ENCODE assay signal across 10 cellular contexts in genomic region chr17:8138366-8138671, GRCh38. TPM values are rescaled to one million over a fixed set of nuclear protein-coding genes. Genes with fewer than 3 reads are reported as not detected.
DNase-seq lines count a peak whose midpoint lies in the region; ATAC-seq, FAIRE-seq and TF ChIP-seq lines count a peak whose summit lies in the region.
"Had no signal": no experiment of that assay in that cellular context is flagged by ENCODE, and none has a peak within 500 bp of the region (broad histone marks: within the 10 kb centered on the region; RNA-seq: fewer than 3 reads in every experiment).

No MANE protein-coding gene starts in this region.

- peaks cover 0 to 5% of the 10 kb centered on the region in 2 donors for H3K27me3 Mint-ChIP-seq in CD8-positive, alpha-beta memory T cell
- no peaks in the 10 kb centered on the region for H3K27me3 Mint-ChIP-seq in activated T-cell treated with anti-CD3 and anti-CD28 coated beads, Interleukin-2, amount 50 U/mL, for 24 hours

- peak overlapping the region; percentile 49; the same call in 1 of the 2 replicates for H2AFZ ChIP-seq in KMS-11 (ENCODE audit: low read depth)

- H3K4me3 Mint-ChIP-seq in CD8-positive, alpha-beta memory T cell, result no peak overlapping the region
- no peak overlapping the region for H3K4me3 Mint-ChIP-seq in activated T-cell treated with anti-CD3 and anti-CD28 coated beads, Interleukin-2, amount 50 U/mL, for 24 hours
- H3K4me3 Mint-ChIP-seq: activated naive CD8-positive, alpha-beta T cell treated with anti-CD3 and anti-CD28 coated beads, Interleukin-2, amount 10 ng/mL, durations not matched to agents 7 days and 5 days had no signal

- peaks cover 22% of the 10 kb centered on the region for H3K4me1 ChIP-seq in CD8-positive, alpha-beta memory T cell (ENCODE audit: insufficient read depth, low read length)
- H3K4me1 ChIP-seq in KMS-11 (ENCODE audit: low read depth, poor library complexity, severe bottlenecking), result no peaks in the 10 kb centered on the region
- H3K4me1 ChIP-seq in pancreas, result peaks cover 4 to 6% (median 5%) of the 10 kb centered on the region in 3 donors

- no peak for TF ChIP-seq CTCF in KMS-11 (conservative IDR thresholded peaks at IDR 0.05; ENCODE audit: low read depth, low read length)
- TF ChIP-seq CTCF in epithelial cell of esophagus (IDR thresholded peaks at IDR 0.05; ENCODE audit: insufficient read depth, low read depth, low read length, missing control alignments), result no peak
- no peak for TF ChIP-seq CTCF in pancreas (IDR thresholded peaks at IDR 0.05)

- no peak overlapping the region for H3K9ac ChIP-seq in KMS-11

- peak overlapping the region; percentile 97 for H3K4me3 ChIP-seq in CD8-positive, alpha-beta memory T cell (ENCODE audit: low read length)
- H3K4me3 ChIP-seq in KMS-11 (IDR thresholded peaks at IDR 0.05; ENCODE audit: insufficient read depth, low read depth, low read length), result no peak overlapping the region
- H3K4me3 ChIP-seq in epithelial cell of esophagus (ENCODE audit: low read length), result peak overlapping the region; percentile 39
- peak overlapping the region in 1 of 4 donors; percentile 25 for H3K4me3 ChIP-seq in pancreas

- H3K4me2 ChIP-seq in KMS-11, result peak overlapping the region; percentile 25; the same call in 1 of the 2 replicates

- CTCF ChIA-PET in CD8-positive, alpha-beta memory T cell (lab: Charles Lee), result interaction anchor here (0.6 to 8.2 kb wide), 22 partner anchors 10 to 164 kb away, joined by 3 to 108 read pairs (median 6); partner anchors contain the start of genes ALOXE3, HES7, PER1 and PFAS

- POLR2A ChIA-PET in CD8-positive, alpha-beta memory T cell (lab: Charles Lee), result interaction anchor here (0.8 to 3.3 kb wide), 19 partner anchors 11 to 157 kb away, joined by 3 to 31 read pairs (median 6); partner anchors contain the start of genes BORCS6, CTC1, HES7 and PER1

- no peaks in the 10 kb centered on the region for H4K20me1 ChIP-seq in KMS-11 (ENCODE audit: insufficient read depth)

- H3K79me2 ChIP-seq in KMS-11 (ENCODE audit: insufficient read depth, low read depth), result no peaks in the 10 kb centered on the region

- 3 to 4% methylated on average over 7 of the region's 7 CpGs for WGBS in pancreas, 2 donors

- intact Hi-C loops in pancreas (cut with DNase I), result no loop called here

- no peak for DNase-seq in CD8-positive, alpha-beta memory T cell
- DNase-seq in epithelial cell of esophagus (ENCODE audit: low read depth) (no peak), pancreas (no peak), iPS-NIHi7 (ENCODE audit: extremely low spot score) (no peak), NCI-H748 (lab: John Stamatoyannopoulos, UW; ENCODE audit: unreplicated experiment) (no peak)
- DNase-seq in activated T-cell treated with anti-CD3 and anti-CD28 coated beads, Interleukin-2, amount 50 U/mL, for 24 hours, result no peak

- H3K27me3 ChIP-seq in CD8-positive, alpha-beta memory T cell (ENCODE audit: insufficient read depth, low read length, poor library complexity, severe bottlenecking), result no peaks in the 10 kb centered on the region
- H3K27me3 ChIP-seq in KMS-11 (ENCODE audit: insufficient read depth, low read depth) (no peaks in the 10 kb centered on the region), pancreas (no peaks in the 10 kb centered on the region)

- peaks cover 0 to 2% (median 0%) of the 10 kb centered on the region in 5 donors for H3K9me3 Mint-ChIP-seq in CD8-positive, alpha-beta memory T cell
- no peaks in the 10 kb centered on the region for H3K9me3 Mint-ChIP-seq in activated T-cell treated with anti-CD3 and anti-CD28 coated beads, Interleukin-2, amount 50 U/mL, for 24 hours
- H3K9me3 Mint-ChIP-seq: activated naive CD8-positive, alpha-beta T cell treated with anti-CD3 and anti-CD28 coated beads, Interleukin-2, amount 10 ng/mL, durations not matched to agents 7 days and 5 days had no signal

- H3K4me1 Mint-ChIP-seq in CD8-positive, alpha-beta memory T cell, result peaks cover 0 to 2% (median 0%) of the 10 kb centered on the region in 3 donors
- no peaks in the 10 kb centered on the region for H3K4me1 Mint-ChIP-seq in activated T-cell treated with anti-CD3 and anti-CD28 coated beads, Interleukin-2, amount 50 U/mL, for 24 hours (ENCODE audit: low read depth)

- H3K27ac ChIP-seq in CD8-positive, alpha-beta memory T cell (ENCODE audit: low read depth, low read length), result peak overlapping the region; percentile 94
- H3K27ac ChIP-seq in KMS-11 (no peak overlapping the region), pancreas (peak overlapping the region in 3 of 4 donors; percentile 63 to 92 (median 87))

- no peak overlapping the region for H3K27ac Mint-ChIP-seq in CD8-positive, alpha-beta memory T cell
- no peak overlapping the region for H3K27ac Mint-ChIP-seq in activated T-cell treated with anti-CD3 and anti-CD28 coated beads, Interleukin-2, amount 50 U/mL, for 24 hours
- H3K27ac Mint-ChIP-seq: activated naive CD8-positive, alpha-beta T cell treated with anti-CD3 and anti-CD28 coated beads, Interleukin-2, amount 10 ng/mL, durations not matched to agents 7 days and 5 days had no signal

- peaks cover 0 to 31% (median 0%) of the 10 kb centered on the region in 3 donors for H3K36me3 Mint-ChIP-seq in CD8-positive, alpha-beta memory T cell
- peaks cover 37% of the 10 kb centered on the region for H3K36me3 Mint-ChIP-seq in activated T-cell treated with anti-CD3 and anti-CD28 coated beads, Interleukin-2, amount 50 U/mL, for 24 hours (ENCODE audit: low read depth)
- H3K36me3 Mint-ChIP-seq: activated naive CD8-positive, alpha-beta T cell treated with anti-CD3 and anti-CD28 coated beads, Interleukin-2, amount 10 ng/mL, durations not matched to agents 7 days and 5 days had no signal

- peaks cover 24% of the 10 kb centered on the region for H3K36me3 ChIP-seq in CD8-positive, alpha-beta memory T cell (ENCODE audit: insufficient read depth, low read length)
- H3K36me3 ChIP-seq in KMS-11 (ENCODE audit: insufficient read depth), result no peaks in the 10 kb centered on the region
- peaks cover 2 to 40% (median 37%) of the 10 kb centered on the region in 3 donors for H3K36me3 ChIP-seq in pancreas

- peak in 1 of 4 donors; percentile 2 for ATAC-seq in pancreas
- ATAC-seq in GM18511 (IDR thresholded peaks at IDR 0.05; ENCODE audit: unreplicated experiment), result no peak

- no peak for FAIRE-seq in pancreas (lab: Jason Lieb, UNC)

- no peaks in the 10 kb centered on the region for H3K9me3 ChIP-seq in CD8-positive, alpha-beta memory T cell (ENCODE audit: low read length)
- no peaks in the 10 kb centered on the region for H3K9me3 ChIP-seq in pancreas

RNA-seq across cellular contexts. Expression of gene PER1, which starts 13.9 kb away (rescaled TPM):
- 10 to 100 TPM; 26.5 to 35.8 TPM for total RNA-seq in CD8-positive, alpha-beta memory T cell
- 12.1 TPM for polyA plus RNA-seq in CD8-positive, alpha-beta memory T cell
- total RNA-seq in pancreas, result 100 to 1,000 TPM in 2 of 6 donors, 10 to 100 TPM in 4; 17.5 to 105 (median 67.6) TPM
- polyA plus RNA-seq in pancreas, result 100 to 1,000 TPM; 107 to 158 TPM

RNA-seq across cellular contexts. Expression of gene HES7, which starts 14.4 kb away (rescaled TPM):
- 1 to 10 TPM; 1.6 to 1.8 TPM for total RNA-seq in CD8-positive, alpha-beta memory T cell
- not detected for polyA plus RNA-seq in CD8-positive, alpha-beta memory T cell
- not detected for total RNA-seq in pancreas
- polyA plus RNA-seq in pancreas, result under 1 TPM; 0.08 to 0.16 TPM

RNA-seq across cellular contexts. Expression of gene ALOXE3, which starts 20.0 kb away (rescaled TPM):
- not detected for total RNA-seq in CD8-positive, alpha-beta memory T cell
- polyA plus RNA-seq in CD8-positive, alpha-beta memory T cell, result not detected
- total RNA-seq in pancreas, result not detected
- under 1 TPM in 1 of 2 donors, not detected in 1; 0.35 TPM for polyA plus RNA-seq in pancreas
- total RNA-seq: activated naive CD8-positive, alpha-beta T cell treated with anti-CD3 and anti-CD28 coated beads, Interleukin-2, amount 10 ng/mL, durations not matched to agents 7 days and 5 days; pulmonary artery endothelial cell had no signal

RNA-seq across cellular contexts. Expression of gene VAMP2, which starts 24.4 kb away (rescaled TPM):
- total RNA-seq in CD8-positive, alpha-beta memory T cell, result 10 to 100 TPM; 38.3 to 41.0 TPM
- 98.3 TPM for polyA plus RNA-seq in CD8-positive, alpha-beta memory T cell
- total RNA-seq in pancreas, result 10 to 100 TPM; 19.5 to 35.7 (median 29.6) TPM
- 10 to 100 TPM; 29.8 to 82.0 TPM for polyA plus RNA-seq in pancreas

RNA-seq across cellular contexts. Expression of gene TMEM107, which starts 37.9 kb away (rescaled TPM):
- 10 to 100 TPM; 21.3 to 22.4 TPM for total RNA-seq in CD8-positive, alpha-beta memory T cell
- polyA plus RNA-seq in CD8-positive, alpha-beta memory T cell, result 50.7 TPM
- total RNA-seq in pancreas, result 10 to 100 TPM in 1 of 6 donors, 1 to 10 TPM in 5; 5.2 to 10.2 (median 6.3) TPM
- 10 to 100 TPM in 1 of 2 donors, 1 to 10 TPM in 1; 5.7 to 11.1 TPM for polyA plus RNA-seq in pancreas
